ENCODE assay signal across 9 cellular contexts in genomic region chr1:210373878-210374599, GRCh38. TPM values are rescaled to one million over a fixed set of nuclear protein-coding genes. Genes with fewer than 3 reads are reported as not detected.
DNase-seq lines count a peak whose midpoint lies in the region; ATAC-seq and TF ChIP-seq lines count a peak whose summit lies in the region.
"Had no signal": no experiment of that assay in that cellular context is flagged by ENCODE, and none has a peak within 500 bp of the region (broad histone marks: within the 10 kb centered on the region; RNA-seq: fewer than 3 reads in every experiment).

No MANE protein-coding gene starts in this region.

- H3K9me3 ChIP-seq in Caco-2 = no peaks in the 10 kb centered on the region
- H3K9me3 ChIP-seq in NT2/D1 (ENCODE audit: insufficient read depth, low read length) = no peaks in the 10 kb centered on the region
- H3K9me3 ChIP-seq in prostate gland = no peaks in the 10 kb centered on the region

- TF ChIP-seq CTCF in Caco-2 (IDR thresholded peaks at IDR 0.05; ENCODE audit: insufficient read depth in 1 of 2, low read depth in 1 of 2, low read length in 1 of 2, severe bottlenecking in 1 of 2, unreplicated experiment in 1 of 2) (peak; percentile 88 to 94), prostate gland (IDR thresholded peaks at IDR 0.05) (peak in 3 of 4 experiments; percentile 19 to 48 (median 32)), lower leg skin (IDR thresholded peaks at IDR 0.05) (no peak)

- intact Hi-C loops in Caco-2 (cut with micrococcal nuclease; ENCODE audit: unreplicated experiment) = loop anchor here (1.0 to 5.0 kb wide), 4 partner anchors 10 to 883 kb away; partner anchors contain the start of gene RCOR3
- intact Hi-C loops in prostate gland (cut with DNase I) = no loop called here
- intact Hi-C loops in lower leg skin (cut with DNase I; ENCODE audit: low total_unique reads) = no loop called here

- H3K27ac ChIP-seq in prostate gland = no peak overlapping the region

- peaks cover 10% of the 10 kb centered on the region for H3K4me1 ChIP-seq in Caco-2
- H3K4me1 ChIP-seq in NT2/D1 (ENCODE audit: insufficient read depth, insufficient read length) = peaks cover 5% of the 10 kb centered on the region
- no peaks in the 10 kb centered on the region for H3K4me1 ChIP-seq in prostate gland (replicated peaks)

- CTCF ChIA-PET in Caco-2 (lab: Charles Lee) = interaction anchor here (0.6 to 2.4 kb wide), 12 partner anchors 10 to 1662 kb away, joined by 3 to 23 read pairs (median 3); partner anchors contain the start of genes DTL, HHAT and INTS7

- TSS peak; percentile 99 for BruUV-seq in Caco-2 (replicated peaks; lab: Mats Ljungman, UMichigan)

- peaks cover 21% of the 10 kb centered on the region for H3K36me3 Mint-ChIP-seq in Caco-2 (ENCODE audit: insufficient read depth, unreplicated experiment)
- H3K36me3 Mint-ChIP-seq: naive B cell had no signal

- no peak overlapping the region for H3K9ac ChIP-seq in NT2/D1 (ENCODE audit: insufficient read length, low read depth)

- TF ChIP-seq POLR2A in GM19193 (IDR thresholded peaks at IDR 0.05; ENCODE audit: extremely low read depth, insufficient read depth, insufficient read length) (peak; percentile 89), prostate gland (IDR thresholded peaks at IDR 0.05) (no peak), lower leg skin (IDR thresholded peaks at IDR 0.05) (no peak)

- peak overlapping the region; percentile 44 for H3K4me3 Mint-ChIP-seq in Caco-2 (ENCODE audit: unreplicated experiment)
- H3K4me3 Mint-ChIP-seq: naive B cell had no signal

- peak overlapping the region; percentile 96 for H3K27ac Mint-ChIP-seq in Caco-2 (ENCODE audit: unreplicated experiment)

- DNase-seq in Caco-2 = peak; percentile 92 to 93
- peak; percentile 99 for DNase-seq in NT2/D1 (ENCODE audit: low read depth, low spot score)
- DNase-seq in activated T-cell treated with anti-CD3 and anti-CD28 coated beads for 1 hour (ENCODE audit: low read depth) = peak; percentile 34
- peak; percentile 87 for DNase-seq in fibroblast of the conjunctiva (ENCODE audit: low read depth)
- no peak for DNase-seq in prostate gland (ENCODE audit: low spot score)
- no peak for DNase-seq in lower leg skin (ENCODE audit: low spot score in 2 of 2)
- DNase-seq: naive B cell had no signal

- H3K4me1 Mint-ChIP-seq in Caco-2 (ENCODE audit: low read depth, unreplicated experiment) = peaks cover 36% of the 10 kb centered on the region
- H3K4me1 Mint-ChIP-seq: naive B cell had no signal

- H3K4me3 ChIP-seq in Caco-2 (ENCODE audit: low read depth, low read length) = no peak overlapping the region
- no peak overlapping the region for H3K4me3 ChIP-seq in NT2/D1 (ENCODE audit: insufficient read length, low read depth)
- H3K4me3 ChIP-seq in prostate gland = no peak overlapping the region
- H3K4me3 ChIP-seq in lower leg skin (ENCODE audit: low read depth, poor library complexity, severe bottlenecking) = no peak overlapping the region

- H3K27me3 ChIP-seq in Caco-2 (replicated peaks; ENCODE audit: control insufficient read depth, insufficient read depth, low read length) (no peaks in the 10 kb centered on the region), NT2/D1 (ENCODE audit: insufficient read depth, insufficient read length) (no peaks in the 10 kb centered on the region), prostate gland (replicated peaks; ENCODE audit: insufficient read depth) (no peaks in the 10 kb centered on the region)

- peak; percentile 72 for ATAC-seq in HG03280 (IDR thresholded peaks at IDR 0.05; ENCODE audit: unreplicated experiment)

- POLR2A ChIA-PET in Caco-2 (lab: Charles Lee) = interaction anchor here (0.5 to 2.4 kb wide), 11 partner anchors 10 to 721 kb away, joined by 3 to 14 read pairs (median 4); partner anchors contain the start of genes C1orf74 and HHAT

- 52% methylated on average over 9 of the region's 9 CpGs for WGBS in prostate gland
- WGBS in lower leg skin, 2 donors = 46 to 54% methylated on average over 9 of the region's 9 CpGs

- H3K36me3 ChIP-seq in Caco-2 (ENCODE audit: control insufficient read depth, insufficient read depth, low read length) (no peaks in the 10 kb centered on the region), NT2/D1 (ENCODE audit: insufficient read depth, insufficient read length, low read length) (no peaks in the 10 kb centered on the region), prostate gland (no peaks in the 10 kb centered on the region)

- no peaks in the 10 kb centered on the region for H3K9me3 Mint-ChIP-seq in Caco-2 (ENCODE audit: unreplicated experiment)
- H3K9me3 Mint-ChIP-seq: naive B cell had no signal

- H3K27me3 Mint-ChIP-seq in Caco-2 (ENCODE audit: insufficient read depth, unreplicated experiment) = no peaks in the 10 kb centered on the region
- H3K27me3 Mint-ChIP-seq: naive B cell had no signal

RNA-seq across cellular contexts. Expression of gene HHAT, which starts 45.3 kb away (rescaled TPM):
- total RNA-seq in Caco-2 (2022) = 3.9 and 4.3 TPM in 2 replicates
- 10 to 100 TPM; 16.3 to 19.0 TPM for total RNA-seq in prostate gland
- total RNA-seq in lower leg skin = 1 to 10 TPM; 4.6 to 8.8 (median 6.7) TPM

Comparison
In these comparisons a context has a peak if more than half of its experiments do, and no peak if none do; other contexts are left out.
1. DNase-seq: peak in Caco-2 (2 of 2), NT2/D1 (single experiment), activated T-cell treated with anti-CD3 and anti-CD28 coated beads for 1 hour (single experiment) and fibroblast of the conjunctiva (single experiment); none in prostate gland (single experiment) and lower leg skin (0 of 2).
2. CTCF ChIP-seq: peak in Caco-2 (2 of 2) and prostate gland (3 of 4); none in lower leg skin (0 of 3).